Comparison of ENCODE assay signal across 8 cellular contexts in genomic region chr3:3998140-3998977, GRCh38.
DNase-seq lines count a peak whose midpoint lies in the region; ATAC-seq and TF ChIP-seq lines count a peak whose summit lies in the region.

No MANE protein-coding gene starts in this region.

- H3K36me3 ChIP-seq in CD4-positive, alpha-beta memory T cell (ENCODE audit: insufficient read depth, low read length) = no peaks in the 10 kb centered on the region
- H3K36me3 ChIP-seq in sigmoid colon = no peaks in the 10 kb centered on the region

- no peak overlapping the region for H3K4me3 Mint-ChIP-seq in CD4-positive, alpha-beta memory T cell
- H3K4me3 Mint-ChIP-seq in activated T-helper 1 cell treated with anti-CD3 and anti-CD28 coated beads, Interleukin-12 subunit alpha, Interleukin-12 subunit beta, Interleukin-2, Interleukin-4 antibody, amounts not matched to agents 30 ng/mL and 10 ng/mL and 1 ng/mL, durations not matched to agents 14 hours and 24 hours and 36 hours = no peak overlapping the region

- H3K9me3 ChIP-seq in CD4-positive, alpha-beta memory T cell (ENCODE audit: control insufficient read depth in 1 of 2, low read length in 2 of 2) = no peaks in the 10 kb centered on the region
- H3K9me3 ChIP-seq in sigmoid colon = peaks cover 0 to 2% (median 0%) of the 10 kb centered on the region in 4 donors

- no peaks in the 10 kb centered on the region for H3K4me1 ChIP-seq in CD4-positive, alpha-beta memory T cell (ENCODE audit: insufficient read depth, low read length)
- H3K4me1 ChIP-seq in sigmoid colon = no peaks in the 10 kb centered on the region

- intact Hi-C loops in CD4-positive, alpha-beta memory T cell (cut with micrococcal nuclease) = no loop called here
- intact Hi-C loops in activated T-helper 1 cell treated with anti-CD3 and anti-CD28 coated beads, Interleukin-12 subunit alpha, Interleukin-12 subunit beta, Interleukin-2, Interleukin-4 antibody, amounts not matched to agents 30 ng/mL and 10 ng/mL and 1 ng/mL, durations not matched to agents 14 hours and 24 hours and 36 hours (cut with micrococcal nuclease) = no loop called here
- intact Hi-C loops in sigmoid colon (cut with DNase I) = no loop called here

- peak in 3 of 5 donors; percentile 3 to 12 (median 8) for DNase-seq in CD4-positive, alpha-beta memory T cell
- peak; percentile 2 for DNase-seq in NCI-H2029 (lab: John Stamatoyannopoulos, UW)
- DNase-seq in activated T-helper 1 cell treated with anti-CD3 and anti-CD28 coated beads, Interleukin-12 subunit alpha, Interleukin-12 subunit beta, Interleukin-2, Interleukin-4 antibody, amounts not matched to agents 30 ng/mL and 10 ng/mL and 1 ng/mL, durations not matched to agents 14 hours and 24 hours and 36 hours (ENCODE audit: low spot score) = peak; percentile 2
- no peak for DNase-seq in left lobe of liver (ENCODE audit: low spot score)
- DNase-seq in sigmoid colon = no peak

- CTCF ChIA-PET in CD4-positive, alpha-beta memory T cell (lab: Charles Lee; ENCODE audit: partially characterized antibody) = interaction anchor here (0.8 to 2.0 kb wide), 3 partner anchors 121 to 804 kb away, joined by 3 to 20 read pairs (median 3); no protein-coding TSS in a partner anchor

- 35 to 44% methylated on average over 6 of the region's 6 CpGs for WGBS in sigmoid colon, 2 donors

- peaks cover 0 to 14% (median 8%) of the 10 kb centered on the region in 8 donors for H3K9me3 Mint-ChIP-seq in CD4-positive, alpha-beta memory T cell
- no peaks in the 10 kb centered on the region for H3K9me3 Mint-ChIP-seq in activated T-helper 1 cell treated with anti-CD3 and anti-CD28 coated beads, Interleukin-12 subunit alpha, Interleukin-12 subunit beta, Interleukin-2, Interleukin-4 antibody, amounts not matched to agents 30 ng/mL and 10 ng/mL and 1 ng/mL, durations not matched to agents 14 hours and 24 hours and 36 hours

- no peak overlapping the region for H3K4me3 ChIP-seq in CD4-positive, alpha-beta memory T cell (ENCODE audit: low read length in 2 of 2)
- H3K4me3 ChIP-seq in sigmoid colon = no peak overlapping the region

- TF ChIP-seq CTCF in sigmoid colon (IDR thresholded peaks at IDR 0.05) = no peak

- no peak overlapping the region for H3K27ac ChIP-seq in CD4-positive, alpha-beta memory T cell (ENCODE audit: low read depth, low read length)
- H3K27ac ChIP-seq in sigmoid colon = no peak overlapping the region

- ATAC-seq in GM18502 (IDR thresholded peaks at IDR 0.05; ENCODE audit: poor library complexity, unreplicated experiment) (peak; percentile 87), HG02798 (IDR thresholded peaks at IDR 0.05; ENCODE audit: poor library complexity, unreplicated experiment) (peak; percentile 75), left lobe of liver (peak; percentile 82), HG02588 (IDR thresholded peaks at IDR 0.05; ENCODE audit: unreplicated experiment) (no peak)

- POLR2A ChIA-PET in CD4-positive, alpha-beta memory T cell (lab: Charles Lee; ENCODE audit: partially characterized antibody) = no interaction called here

- no peaks in the 10 kb centered on the region for H3K27me3 Mint-ChIP-seq in CD4-positive, alpha-beta memory T cell
- H3K27me3 Mint-ChIP-seq in activated T-helper 1 cell treated with anti-CD3 and anti-CD28 coated beads, Interleukin-12 subunit alpha, Interleukin-12 subunit beta, Interleukin-2, Interleukin-4 antibody, amounts not matched to agents 30 ng/mL and 10 ng/mL and 1 ng/mL, durations not matched to agents 14 hours and 24 hours and 36 hours (ENCODE audit: insufficient read depth) = no peaks in the 10 kb centered on the region

- no peak for TF ChIP-seq EP300 in sigmoid colon (IDR thresholded peaks at IDR 0.05)

- no peaks in the 10 kb centered on the region for H3K36me3 Mint-ChIP-seq in CD4-positive, alpha-beta memory T cell
- no peaks in the 10 kb centered on the region for H3K36me3 Mint-ChIP-seq in activated T-helper 1 cell treated with anti-CD3 and anti-CD28 coated beads, Interleukin-12 subunit alpha, Interleukin-12 subunit beta, Interleukin-2, Interleukin-4 antibody, amounts not matched to agents 30 ng/mL and 10 ng/mL and 1 ng/mL, durations not matched to agents 14 hours and 24 hours and 36 hours (ENCODE audit: low read depth)

- no peaks in the 10 kb centered on the region for H3K4me1 Mint-ChIP-seq in CD4-positive, alpha-beta memory T cell
- no peaks in the 10 kb centered on the region for H3K4me1 Mint-ChIP-seq in activated T-helper 1 cell treated with anti-CD3 and anti-CD28 coated beads, Interleukin-12 subunit alpha, Interleukin-12 subunit beta, Interleukin-2, Interleukin-4 antibody, amounts not matched to agents 30 ng/mL and 10 ng/mL and 1 ng/mL, durations not matched to agents 14 hours and 24 hours and 36 hours (ENCODE audit: low read depth)

- H3K27me3 ChIP-seq in CD4-positive, alpha-beta memory T cell (ENCODE audit: insufficient read depth, low read length) = no peaks in the 10 kb centered on the region
- no peaks in the 10 kb centered on the region for H3K27me3 ChIP-seq in sigmoid colon

- H3K27ac Mint-ChIP-seq in CD4-positive, alpha-beta memory T cell = no peak overlapping the region
- no peak overlapping the region for H3K27ac Mint-ChIP-seq in activated T-helper 1 cell treated with anti-CD3 and anti-CD28 coated beads, Interleukin-12 subunit alpha, Interleukin-12 subunit beta, Interleukin-2, Interleukin-4 antibody, amounts not matched to agents 30 ng/mL and 10 ng/mL and 1 ng/mL, durations not matched to agents 14 hours and 24 hours and 36 hours

- no peak for TF ChIP-seq POLR2A in sigmoid colon (IDR thresholded peaks at IDR 0.05)

Comparison
In these comparisons a context has a peak if more than half of its experiments do, and no peak if none do; other contexts are left out.
1. DNase-seq: peak in CD4-positive, alpha-beta memory T cell (3 of 5), NCI-H2029 (single experiment) and activated T-helper 1 cell treated with anti-CD3 and anti-CD28 coated beads, Interleukin-12 subunit alpha, Interleukin-12 subunit beta, Interleukin-2, Interleukin-4 antibody, amounts not matched to agents 30 ng/mL and 10 ng/mL and 1 ng/mL, durations not matched to agents 14 hours and 24 hours and 36 hours (single experiment); none in left lobe of liver (single experiment) and sigmoid colon (single experiment).